Comparison of ENCODE assay signal across 9 cellular contexts in genomic region chr7:90178592-90179279, GRCh38. TPM values are rescaled to one million over a fixed set of nuclear protein-coding genes. Genes with fewer than 3 reads are reported as not detected.
DNase-seq lines count a peak whose midpoint lies in the region; ATAC-seq and TF ChIP-seq lines count a peak whose summit lies in the region.
"Had no signal": no experiment of that assay in that cellular context is flagged by ENCODE, and none has a peak within 500 bp of the region (broad histone marks: within the 10 kb centered on the region; RNA-seq: fewer than 3 reads in every experiment).

No MANE protein-coding gene starts in this region.

- ATAC-seq in GM18520 (IDR thresholded peaks at IDR 0.05; ENCODE audit: unreplicated experiment) (peak; percentile 94), HCT116 (peak; percentile 94)
- peak; percentile 92 for ATAC-seq in stimulated activated memory B cell treated with anti-CD40 and anti-IgM and Interleukin-4, amounts not matched to agents 10 μg/mL and 1 μg/mL and 100 μg/mL, for 72 hours

- intact Hi-C loops in HCT116 (cut with micrococcal nuclease) = loop anchor here (2.0 kb wide), 1 partner anchor 32 kb away; the partner anchor contains the start of gene STEAP2

- H4K20me1 ChIP-seq in HCT116 (ENCODE audit: insufficient read depth) = no peaks in the 10 kb centered on the region

- no peaks in the 10 kb centered on the region for H3K9me3 Mint-ChIP-seq in stimulated activated memory B cell treated with anti-CD40 and anti-IgM and Interleukin-4, amounts not matched to agents 10 μg/mL and 1 μg/mL and 100 μg/mL, for 72 hours

- in situ Hi-C loops in brain microvascular endothelial cell (cut with HindIII; ENCODE audit: low pct_ligation_motif_present, low sequenced_read_pairs) = no loop called here

- no peak for TF ChIP-seq CTCF in HCT116 (IDR thresholded peaks at IDR 0.05 in 2 of 3, conservative IDR thresholded peaks at IDR 0.05 in 1 of 3; ENCODE audit: borderline replicate concordance in 1 of 3, insufficient read depth in 1 of 3, low read depth in 2 of 3, low read length in 2 of 3)
- TF ChIP-seq CTCF in brain microvascular endothelial cell (IDR thresholded peaks at IDR 0.05; ENCODE audit: low read depth, low read length, missing control alignments) = no peak
- no peak for TF ChIP-seq CTCF in suprapubic skin (IDR thresholded peaks at IDR 0.05)

- H3K9ac ChIP-seq in HCT116 (ENCODE audit: low read length) = peak overlapping the region; percentile 55

- TF ChIP-seq EP300 in suprapubic skin (IDR thresholded peaks at IDR 0.05) = no peak

- H3K4me1 ChIP-seq in HCT116 (ENCODE audit: control insufficient read depth in 1 of 2, insufficient read depth in 2 of 2, low read length in 2 of 2) (peaks cover 35 to 45% of the 10 kb centered on the region in 2 experiments), suprapubic skin (no peaks in the 10 kb centered on the region)

- TF ChIP-seq RAD21 in HCT116 (IDR thresholded peaks at IDR 0.05; ENCODE audit: low read depth) = 0 out of 2 replicates have a peak, but pooled peaks have one; percentile 1

- POLR2A ChIA-PET in HCT116 (lab: Charles Lee) = interaction anchor here (0.7 to 3.0 kb wide), 7 partner anchors 8 to 82 kb away, joined by 3 to 10 read pairs (median 4); partner anchors contain the start of gene STEAP2

- no peaks in the 10 kb centered on the region for H3K36me3 Mint-ChIP-seq in stimulated activated memory B cell treated with anti-CD40 and anti-IgM and Interleukin-4, amounts not matched to agents 10 μg/mL and 1 μg/mL and 100 μg/mL, for 72 hours

- H3K27ac ChIP-seq in HCT116 (ENCODE audit: low read depth, low read length) (peak overlapping the region; percentile 83), brain microvascular endothelial cell (peak overlapping the region; percentile 53), suprapubic skin (no peak overlapping the region)

- H3K4me3 ChIP-seq in HCT116 (replicated peaks in 1 of 2; ENCODE audit: low read depth in 1 of 2, low read length in 2 of 2) (peak overlapping the region in 1 of 2 experiments; percentile 38; a peak in 3 of 4 replicates), brain microvascular endothelial cell (ENCODE audit: low read depth, low read length) (no peak overlapping the region), suprapubic skin (no peak overlapping the region)

- H3K9me3 ChIP-seq in HCT116 (ENCODE audit: control insufficient read depth in 1 of 2, insufficient read depth in 1 of 2, low read depth in 1 of 2, low read length in 2 of 2) (peaks cover 14% of the 10 kb centered on the region in 2 experiments; a peak in 2 of 4 replicates), suprapubic skin (no peaks in the 10 kb centered on the region)

- 87% methylated on average over 6 of the region's 6 CpGs for WGBS in suprapubic skin

- peak overlapping the region; percentile 78 for H3K27ac Mint-ChIP-seq in stimulated activated memory B cell treated with anti-CD40 and anti-IgM and Interleukin-4, amounts not matched to agents 10 μg/mL and 1 μg/mL and 100 μg/mL, for 72 hours

- no peak for TF ChIP-seq POLR2A in HCT116 (IDR thresholded peaks at IDR 0.05; ENCODE audit: borderline replicate concordance, extremely low read depth, insufficient read depth, insufficient read length)
- TF ChIP-seq POLR2A in suprapubic skin (IDR thresholded peaks at IDR 0.05) = no peak

- peak overlapping the region; percentile 90 for H2AFZ ChIP-seq in HCT116 (ENCODE audit: low read depth, low read length, poor library complexity, severe bottlenecking)

- TSS peak; percentile 87 for BruUV-seq in HCT116 (replicated peaks; lab: Mats Ljungman, UMichigan)

- CTCF ChIA-PET in HCT116 (lab: Charles Lee) = interaction anchor here (1.2 to 1.5 kb wide), 2 partner anchors 33 to 249 kb away, joined by 3 to 5 read pairs; partner anchors contain the start of gene STEAP2

- peak overlapping the region; percentile 72 for H3K4me2 ChIP-seq in HCT116 (ENCODE audit: low read length)

- H3K4me3 Mint-ChIP-seq in stimulated activated memory B cell treated with anti-CD40 and anti-IgM and Interleukin-4, amounts not matched to agents 10 μg/mL and 1 μg/mL and 100 μg/mL, for 72 hours = no peak overlapping the region

- no peaks in the 10 kb centered on the region for H3K79me2 ChIP-seq in HCT116 (ENCODE audit: insufficient read depth, low read length)

- peaks cover 23% of the 10 kb centered on the region for H3K4me1 Mint-ChIP-seq in stimulated activated memory B cell treated with anti-CD40 and anti-IgM and Interleukin-4, amounts not matched to agents 10 μg/mL and 1 μg/mL and 100 μg/mL, for 72 hours

- DNase-seq in HCT116 (ENCODE audit: low read depth, low spot score) = peak; percentile 97
- peak; percentile 97 for DNase-seq in M059J (ENCODE audit: low read depth)
- peak; percentile 68 for DNase-seq in brain microvascular endothelial cell
- no peak for DNase-seq in suprapubic skin (ENCODE audit: low spot score in 2 of 2)
- no peak for DNase-seq in DMS 273 treated with DMSO at 0.1 percent for 48 hours (lab: John Stamatoyannopoulos, UW)
- no peak for DNase-seq in NCI-H1436 treated with DMSO at 0.1 percent for 48 hours (lab: John Stamatoyannopoulos, UW)

- H3K36me3 ChIP-seq in HCT116 (ENCODE audit: control insufficient read depth in 1 of 2, insufficient read depth in 2 of 2, low read length in 2 of 2) (0 out of 4 replicates have a peak, but pooled peaks cover 0 to 3% of the 10 kb centered on the region in 2 experiments), brain microvascular endothelial cell (replicated peaks) (no peaks in the 10 kb centered on the region), suprapubic skin (no peaks in the 10 kb centered on the region)

- no peaks in the 10 kb centered on the region for H3K9me2 ChIP-seq in HCT116 (ENCODE audit: insufficient read depth)

- no peaks in the 10 kb centered on the region for H3K27me3 Mint-ChIP-seq in stimulated activated memory B cell treated with anti-CD40 and anti-IgM and Interleukin-4, amounts not matched to agents 10 μg/mL and 1 μg/mL and 100 μg/mL, for 72 hours

- RAD21 ChIA-PET in HCT116 (lab: Charles Lee; ENCODE audit: low non-redundant PET in 1 of 2, low total read pairs in 2 of 2, uncharacterized antibody in 2 of 2, unreplicated experiment in 2 of 2) = interaction anchor here in 1 of 2 experiments (0.6 kb wide), 1 partner anchor 26 kb away, joined by 3 read pairs; no protein-coding TSS in a partner anchor

- H3K27me3 ChIP-seq in HCT116 (ENCODE audit: insufficient read depth, low read length) = no peaks in the 10 kb centered on the region
- no peaks in the 10 kb centered on the region for H3K27me3 ChIP-seq in brain microvascular endothelial cell (replicated peaks)
- H3K27me3 ChIP-seq in suprapubic skin = no peaks in the 10 kb centered on the region

TF ChIP-seq in HCT116, 20 proteins besides CTCF, POLR2A, EP300 and RAD21 (continues in another document):
- TF ChIP-seq FOSL1 (IDR thresholded peaks at IDR 0.05; ENCODE audit: low read depth) (peak; percentile 100), ELF1 (IDR thresholded peaks at IDR 0.05; ENCODE audit: borderline replicate concordance, low read depth) (no peak; the same call in 1 of the 2 replicates), POLR2AphosphoS5 (IDR thresholded peaks at IDR 0.05; ENCODE audit: low read depth, low read length) (peak; percentile 70), ZBTB33 (IDR thresholded peaks at IDR 0.05; ENCODE audit: extremely low read depth, insufficient replicate concordance, low read length) (peak; percentile 67), ATF3 (IDR thresholded peaks at IDR 0.05) (no peak; the same call in 1 of the 2 replicates), EGR1 (IDR thresholded peaks at IDR 0.05; ENCODE audit: low read depth) (peak; percentile 63), JUND (IDR thresholded peaks at IDR 0.05) (peak; percentile 98), YY1 (IDR thresholded peaks at IDR 0.05; ENCODE audit: extremely low read depth, insufficient replicate concordance, low read depth, low read length) (no peak), EZH2phosphoT487 (IDR thresholded peaks at IDR 0.05; ENCODE audit: borderline replicate concordance) (no peak), MAX (IDR thresholded peaks at IDR 0.05) (no peak; the same call in 1 of the 2 replicates), CBX3 (IDR thresholded peaks at IDR 0.05; ENCODE audit: low read depth) (peak; percentile 96), ZFX (IDR thresholded peaks at IDR 0.05) (no peak), ZNF274 (IDR thresholded peaks at IDR 0.05; ENCODE audit: low read depth, low read length) (no peak)

RNA-seq across cellular contexts. Expression of gene STEAP1, which starts 24.5 kb away (rescaled TPM):
- 18.8 TPM for total RNA-seq in HCT116 (2021; ENCODE audit: unreplicated experiment)
- 8.4 and 15.2 TPM in 2 replicates for polyA plus RNA-seq in HCT116 (2012)
- 17.3 and 30.8 TPM in 2 replicates for total RNA-seq in M059J (2014; rRNA removed; shearing (Covaris generic))
- 1 to 10 TPM; 1.5 to 6.0 (median 3.1) TPM for total RNA-seq in suprapubic skin

RNA-seq across cellular contexts. Expression of gene STEAP2, which starts 32.8 kb away (rescaled TPM):
- total RNA-seq in HCT116 (2021; ENCODE audit: unreplicated experiment) (13.4 TPM), suprapubic skin (10 to 100 TPM in 1 of 4 donors, 1 to 10 TPM in 3; 2.9 to 13.2 (median 3.9) TPM)
- 2.7 and 4.9 TPM in 2 replicates for polyA plus RNA-seq in HCT116 (2012)
- 3.8 and 6.2 TPM in 2 replicates for total RNA-seq in M059J (2014; rRNA removed; shearing (Covaris generic))
- total RNA-seq: activated CD8-positive, alpha-beta memory T cell treated with anti-CD3 and anti-CD28 coated beads for 36 hours had no signal

Comparison
In these comparisons a context has a peak if more than half of its experiments do, and no peak if none do; other contexts are left out.
1. DNase-seq: peak in HCT116 (single experiment), M059J (single experiment) and brain microvascular endothelial cell (single experiment); none in suprapubic skin (0 of 2), DMS 273 treated with DMSO at 0.1 percent for 48 hours (single experiment) and NCI-H1436 treated with DMSO at 0.1 percent for 48 hours (single experiment).
2. Peak in every context shown above with its lines, with median percentiles within 50 percentile points of each other: ATAC-seq.